Comparison of ENCODE assay signal across 11 cellular contexts in genomic region chr12:104998423-104999346, GRCh38. TPM values are rescaled to one million over a fixed set of nuclear protein-coding genes. Genes with fewer than 3 reads are reported as not detected.
DNase-seq lines count a peak whose midpoint lies in the region; ATAC-seq, FAIRE-seq and TF ChIP-seq lines count a peak whose summit lies in the region.
"Had no signal": no experiment of that assay in that cellular context is flagged by ENCODE, and none has a peak within 500 bp of the region (broad histone marks: within the 10 kb centered on the region; RNA-seq: fewer than 3 reads in every experiment).

No MANE protein-coding gene starts in this region.

- H4K20me1 ChIP-seq in K562 (replicated peaks; ENCODE audit: control insufficient read depth, insufficient read depth, low read length), result no peaks in the 10 kb centered on the region

- H3K4me3 ChIP-seq in Jurkat, Clone E6-1 (ENCODE audit: low read length), result no peak overlapping the region
- H3K4me3 ChIP-seq in K562 (no peak overlapping the region), thymus (ENCODE audit: low read length) (no peak overlapping the region), foreskin fibroblast (ENCODE audit: low read depth in 1 of 2, low read length in 2 of 2) (no peak overlapping the region)
- H3K4me3 ChIP-seq: smooth muscle cell had no signal

- no peaks in the 10 kb centered on the region for H3K79me2 ChIP-seq in K562 (ENCODE audit: control insufficient read depth, insufficient read depth, low read length)

- TF ChIP-seq EP300 in K562 (IDR thresholded peaks at IDR 0.05; ENCODE audit: low read length), result no peak

- POLR2A ChIA-PET in K562 (lab: Yijun Ruan, JAX), result no interaction called here

- TF ChIP-seq RAD21 in K562 (CRISPR knock-in tag; conservative IDR thresholded peaks at IDR 0.05 in 1 of 2, IDR thresholded peaks at IDR 0.05 in 1 of 2), result no peak

- CTCF ChIA-PET in K562 (lab: Yijun Ruan, JAX; ENCODE audit: low intra/inter-chr PET ratio), result no interaction called here

- no peak for TF ChIP-seq POLR2A in K562 (conservative IDR thresholded peaks at IDR 0.05)

- 90% methylated on average over 15 of the region's 15 CpGs for WGBS in K562 (ENCODE audit: insufficient coverage, low coverage, missing lambda C conversion rate)
- WGBS in thymus, result 69% methylated on average over 15 of the region's 15 CpGs

- no peak for ATAC-seq in K562
- no peak for ATAC-seq in GM21737 (IDR thresholded peaks at IDR 0.05; ENCODE audit: unreplicated experiment)
- ATAC-seq: Panc1 had no signal

- FAIRE-seq in K562 (lab: Jason Lieb, UNC), result no peak

- no peak overlapping the region for H3K9ac ChIP-seq in K562 (ENCODE audit: insufficient read depth in 1 of 2, low read depth in 2 of 2, low read length in 2 of 2)

- DNase-seq in Jurkat, Clone E6-1 (ENCODE audit: low read depth, low spot score), result peak; percentile 80
- peak; percentile 75 for DNase-seq in NCI-H2107 (lab: John Stamatoyannopoulos, UW)
- DNase-seq in K562 (ENCODE audit: extremely low read depth in 1 of 4, low spot score in 3 of 4), result no peak
- no peak for DNase-seq in cortex of kidney (lab: John Stamatoyannopoulos, UW)
- DNase-seq in foreskin fibroblast, result no peak
- DNase-seq: T-helper 2 cell had no signal

- H3K4me1 ChIP-seq in K562 (replicated peaks in 1 of 2; ENCODE audit: control insufficient read depth in 2 of 2, insufficient read depth in 2 of 2, low read length in 2 of 2) (no peaks in the 10 kb centered on the region), thymus (ENCODE audit: control insufficient read depth, insufficient read depth, low read length) (peaks cover 14% of the 10 kb centered on the region)

- H3K9me3 ChIP-seq in K562 (replicated peaks; ENCODE audit: control insufficient read depth, insufficient read depth, low read depth, low read length) (no peaks in the 10 kb centered on the region), thymus (ENCODE audit: control insufficient read depth) (no peaks in the 10 kb centered on the region)
- H3K9me3 ChIP-seq: neutrophil had no signal

- no TSS peak for BruUV-seq in K562 (replicated peaks; lab: Mats Ljungman, UMichigan)

- H3K27me3 ChIP-seq in K562 (ENCODE audit: control insufficient read depth in 2 of 2, insufficient read depth in 2 of 2, low read length in 2 of 2) (no peaks in the 10 kb centered on the region), thymus (ENCODE audit: control insufficient read depth, insufficient read depth) (no peaks in the 10 kb centered on the region)
- H3K27me3 ChIP-seq: neutrophil had no signal

- no peak overlapping the region for H2AFZ ChIP-seq in K562 (ENCODE audit: low read depth, low read length)

- H3K4me2 ChIP-seq in K562 (ENCODE audit: insufficient read depth, low read length), result no peak overlapping the region
- H3K4me2 ChIP-seq: smooth muscle cell had no signal

- H3K27ac ChIP-seq in K562 (ENCODE audit: extremely low read depth, low read depth, low read length) (no peak overlapping the region), thymus (ENCODE audit: low read depth) (peak overlapping the region; percentile 43)
- H3K27ac ChIP-seq: neutrophil had no signal

- no peaks in the 10 kb centered on the region for H3K9me1 ChIP-seq in K562 (ENCODE audit: control insufficient read depth, insufficient read depth, low read length)

- intact Hi-C loops in K562 (cut with micrococcal nuclease), result no loop called here

- in situ Hi-C loops in K562 (cut with MboI), result no loop called here

- TF ChIP-seq CTCF in K562 (IDR thresholded peaks at IDR 0.05 in 2 of 3, conservative IDR thresholded peaks at IDR 0.05 in 1 of 3; ENCODE audit: insufficient read depth in 2 of 3, low read depth in 1 of 3, low read length in 3 of 3) (no peak), foreskin fibroblast (IDR thresholded peaks at IDR 0.05; ENCODE audit: low read depth, low read length) (no peak)

- H3K36me3 ChIP-seq in K562 (ENCODE audit: control insufficient read depth, insufficient read depth, low read length) (peaks cover 95% of the 10 kb centered on the region; the same call in 2 of the 3 replicates), thymus (ENCODE audit: control insufficient read depth, insufficient read depth) (peaks cover 8% of the 10 kb centered on the region)
- H3K36me3 ChIP-seq: neutrophil had no signal

TF ChIP-seq in K562, 482 proteins besides CTCF, POLR2A, EP300 and RAD21:
- TF ChIP-seq ZNF398 (CRISPR knock-in tag; IDR thresholded peaks at IDR 0.05) (no peak), NFIC (IDR thresholded peaks at IDR 0.05) (peak; percentile 67)

RNA-seq across cellular contexts. Expression of gene NOPCHAP1, which starts 12.6 kb away (rescaled TPM):
- polyA plus RNA-seq in Jurkat, Clone E6-1 (2012; ENCODE audit: insufficient read depth, insufficient read length), result 75.7 TPM
- total RNA-seq in K562 (2011; cell fraction: chromatin; rRNA removed; ENCODE audit: low replicate concordance), result 13.1 and 19.3 TPM in 2 replicates
- 5.2 and 7.5 TPM in 2 replicates for total RNA-seq in K562 (2011; cell fraction: nucleolus; rRNA removed)
- 11.4 and 18.4 TPM in 2 replicates for total RNA-seq in K562 (2011; cell fraction: nucleoplasm; rRNA removed)
- total RNA-seq in K562 (2014; rRNA removed) (36.2 and 38.5 TPM in 2 replicates), K562 (2014; rRNA removed; fragmentation: Illumina TruSeq; extraction: Trizol) (39.9 and 43.8 TPM in 2 replicates), K562 (2015; rRNA removed; fragmentation: Illumina TruSeq; extraction: Trizol) (30.3 and 32.0 TPM in 2 replicates), K562 (2021) (32.7 and 35.1 TPM in 2 replicates)
- polyA plus RNA-seq in K562 (2011; rRNA removed) (14.7 and 19.4 TPM in 2 replicates), K562 (2014; fragmentation: Illumina TruSeq; extraction: Trizol) (33.4 and 37.9 TPM in 2 replicates), K562 (2014; fragmentation: Nextera tagmentation; extraction: Ambion mirVana) (100 to 1,000 TPM in 1 of 2 experiments, 10 to 100 TPM in 1; 98.7 to 108 TPM), K562 (2014; rRNA removed) (19.7 and 22.3 TPM in 2 replicates), thymus (15.5 TPM)
- 9.1 and 12.6 TPM in 2 replicates for polyA plus RNA-seq in K562 (2011; cell fraction: cytosol; rRNA removed)
- polyA plus RNA-seq in K562 (2011; cell fraction: nucleus; rRNA removed), result 3.9 and 4.9 TPM in 2 replicates
- polyA plus RNA-seq in K562 (2012), result 25.7 and 49.8 TPM in 2 replicates
- 12.6 and 14.4 TPM in 2 replicates for polyA minus RNA-seq in K562 (2011; rRNA and poly(A)+ RNA removed)
- polyA minus RNA-seq in K562 (2011; cell fraction: cytosol; rRNA and poly(A)+ RNA removed), result 2.7 and 13.5 TPM in 2 replicates
- polyA minus RNA-seq in K562 (2011; cell fraction: nucleus; rRNA and poly(A)+ RNA removed), result 7.7 and 9.8 TPM in 2 replicates

RNA-seq across cellular contexts. Expression of gene SLC41A2, which starts 40.6 kb away (rescaled TPM):
- polyA plus RNA-seq in Jurkat, Clone E6-1 (2012; ENCODE audit: insufficient read depth, insufficient read length), result 1.7 TPM
- total RNA-seq in K562 (2011; cell fraction: chromatin; rRNA removed; ENCODE audit: low replicate concordance), result 0.67 and 2.7 TPM in 2 replicates
- total RNA-seq in K562 (2011; cell fraction: nucleolus; rRNA removed), result 0.13 and 0.33 TPM in 2 replicates
- 0.22 and 0.31 TPM in 2 replicates for total RNA-seq in K562 (2011; cell fraction: nucleoplasm; rRNA removed)
- total RNA-seq in K562 (2014; rRNA removed), result 0.04 TPM in 1 of 2 replicates, not detected in the other
- 0.26 and 0.36 TPM in 2 replicates for total RNA-seq in K562 (2014; rRNA removed; fragmentation: Illumina TruSeq; extraction: Trizol)
- 0.04 and 0.47 TPM in 2 replicates for total RNA-seq in K562 (2015; rRNA removed; fragmentation: Illumina TruSeq; extraction: Trizol)
- 0.47 and 0.89 TPM in 2 replicates for total RNA-seq in K562 (2021)
- 0.07 and 0.24 TPM in 2 replicates for polyA plus RNA-seq in K562 (2011; rRNA removed)
- 0.03 TPM in 1 of 2 replicates, not detected in the other for polyA plus RNA-seq in K562 (2011; cell fraction: cytosol; rRNA removed)
- polyA plus RNA-seq in K562 (2011; cell fraction: nucleus; rRNA removed), result 0.10 and 0.17 TPM in 2 replicates
- polyA plus RNA-seq in K562 (2012), result 0.17 and 0.38 TPM in 2 replicates
- 0.03 and 0.04 TPM in 2 replicates for polyA plus RNA-seq in K562 (2014; fragmentation: Illumina TruSeq; extraction: Trizol)
- under 1 TPM; 0.01 to 0.08 TPM for polyA plus RNA-seq in K562 (2014; fragmentation: Nextera tagmentation; extraction: Ambion mirVana)
- polyA plus RNA-seq in K562 (2014; rRNA removed), result 0.05 and 0.09 TPM in 2 replicates
- 0.60 and 0.87 TPM in 2 replicates for polyA minus RNA-seq in K562 (2011; rRNA and poly(A)+ RNA removed)
- not detected in 2 replicates for polyA minus RNA-seq in K562 (2011; cell fraction: cytosol; rRNA and poly(A)+ RNA removed)
- 0.78 and 1.1 TPM in 2 replicates for polyA minus RNA-seq in K562 (2011; cell fraction: nucleus; rRNA and poly(A)+ RNA removed)
- polyA plus RNA-seq in thymus, result 3.8 TPM

Comparison
In these comparisons a context has a peak if more than half of its experiments do, and no peak if none do; other contexts are left out.
1. DNase-seq: peak in Jurkat, Clone E6-1 (single experiment) and NCI-H2107 (single experiment); none in K562 (0 of 4), cortex of kidney (single experiment) and foreskin fibroblast (0 of 2).